1 cellular context compared by ENCODE assay signal in the genomic region with DNA sequence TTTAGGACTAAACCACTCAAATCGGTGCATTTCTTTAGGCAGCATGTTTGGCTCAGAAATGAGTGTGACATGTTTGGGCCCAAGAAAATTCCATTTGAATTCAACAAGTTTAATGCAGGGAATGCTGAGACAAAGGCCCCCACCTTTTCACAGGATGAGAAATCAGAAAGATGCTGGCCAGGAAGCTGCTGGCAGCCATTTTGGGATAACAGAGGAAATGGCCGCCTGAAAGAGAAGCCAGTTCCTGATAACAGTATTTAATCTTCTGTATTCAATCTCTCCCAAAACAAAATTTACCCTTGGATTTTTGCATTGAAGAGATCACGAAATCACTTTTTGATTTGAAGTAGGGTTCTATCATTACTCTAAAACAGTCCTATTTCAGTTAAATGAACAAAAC.
TF ChIP-seq lines count a peak whose summit lies in the region.

No MANE protein-coding gene starts in this region.

TF ChIP-seq in GM12878, 131 proteins besides CTCF, POLR2A, EP300 and RAD21:
- TF ChIP-seq YY1 (IDR thresholded peaks at IDR 0.05; ENCODE audit: low read depth, low read length), result peak; percentile 92
- no peak for TF ChIP-seq POLR2AphosphoS5 (IDR thresholded peaks at IDR 0.05; ENCODE audit: low read length)
- TF ChIP-seq, protein P1, sequence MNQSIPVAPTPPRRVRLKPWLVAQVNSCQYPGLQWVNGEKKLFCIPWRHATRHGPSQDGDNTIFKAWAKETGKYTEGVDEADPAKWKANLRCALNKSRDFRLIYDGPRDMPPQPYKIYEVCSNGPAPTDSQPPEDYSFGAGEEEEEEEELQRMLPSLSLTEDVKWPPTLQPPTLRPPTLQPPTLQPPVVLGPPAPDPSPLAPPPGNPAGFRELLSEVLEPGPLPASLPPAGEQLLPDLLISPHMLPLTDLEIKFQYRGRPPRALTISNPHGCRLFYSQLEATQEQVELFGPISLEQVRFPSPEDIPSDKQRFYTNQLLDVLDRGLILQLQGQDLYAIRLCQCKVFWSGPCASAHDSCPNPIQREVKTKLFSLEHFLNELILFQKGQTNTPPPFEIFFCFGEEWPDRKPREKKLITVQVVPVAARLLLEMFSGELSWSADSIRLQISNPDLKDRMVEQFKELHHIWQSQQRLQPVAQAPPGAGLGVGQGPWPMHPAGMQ (IDR thresholded peaks at IDR 0.05; ENCODE audit: borderline replicate concordance), result no peak
- no peak for TF ChIP-seq SP1 (IDR thresholded peaks at IDR 0.05; ENCODE audit: low read depth, low read length)
